ENCODE assay signal across 8 cellular contexts in genomic region chr1:24502168-24503002, GRCh38. TPM values are rescaled to one million over a fixed set of nuclear protein-coding genes. Genes with fewer than 3 reads are reported as not detected.
DNase-seq lines count a peak whose midpoint lies in the region; ATAC-seq and TF ChIP-seq lines count a peak whose summit lies in the region.

TSS of gene RCAN3 (plus strand) at chr1:24502836. CDS start at chr1:24514373, 11,537 bp downstream.

- POLR2A ChIA-PET in PC-3 (lab: Charles Lee; ENCODE audit: unreplicated experiment) = interaction anchor here (0.5 to 1.9 kb wide), 9 partner anchors 13 to 352 kb away, joined by 3 to 15 read pairs (median 5); no protein-coding TSS in a partner anchor

- no peaks in the 10 kb centered on the region for H3K9me3 ChIP-seq in PC-3 (ENCODE audit: low read length)

- peak within 1 kb of the TSS; percentile 98 for H3K4me2 ChIP-seq in PC-3 (ENCODE audit: low read length)

- in situ Hi-C loops in KBM-7 (cut with MboI; ENCODE audit: low pct_unique_long_range_greater_than_20kb, low sequenced_read_pairs) = no loop called here

- no TSS peak for BruUV-seq in PC-3 (replicated peaks; lab: Mats Ljungman, UMichigan)

- TF ChIP-seq POLR2A in erythroblast (IDR thresholded peaks at IDR 0.05; ENCODE audit: low read length) = peak; percentile 31

- H3K27ac ChIP-seq in PC-3 (ENCODE audit: low read length) = peak within 1 kb of the TSS; percentile 77

- H4K20me1 ChIP-seq in PC-3 (ENCODE audit: low read length) = no peaks in the 10 kb centered on the region

- peak; percentile 75 for DNase-seq in SIG-M5 treated with dmso at 0.1 percent for 504 hours (lab: John Stamatoyannopoulos, UW; ENCODE audit: unreplicated experiment)
- DNase-seq in SIG-M5 (lab: John Stamatoyannopoulos, UW) = no peak
- DNase-seq in KBM-7 = peak; percentile 86
- DNase-seq in PC-3 = peak; percentile 93
- peak; percentile 88 for DNase-seq in activated T-cell treated with anti-CD3 and anti-CD28 coated beads, Interleukin-2, amount 50 U/mL, for 1 hour
- peak in 1 of 2 experiments; percentile 88 for DNase-seq in erythroblast (lab: John Stamatoyannopoulos, UW)
- peak; percentile 81 for DNase-seq in mucosa of gallbladder (ENCODE audit: low spot score)
- peak; percentile 53 to 73 for DNase-seq in stimulated activated CD8-positive, alpha-beta memory T cell treated with anti-CD3 and anti-CD28 coated beads, Interleukin-4, amount 100 ng/mL, for 1 hour (ENCODE audit: low read depth in 2 of 2, low spot score in 1 of 2)

- no peaks in the 10 kb centered on the region for H3K27me3 ChIP-seq in PC-3 (ENCODE audit: low read length)

- H3K36me3 ChIP-seq in PC-3 (ENCODE audit: low read depth, low read length) = no peaks in the 10 kb centered on the region

- CTCF ChIA-PET in PC-3 (lab: Charles Lee) = interaction anchor here (0.5 to 0.7 kb wide), 2 partner anchors 24 to 38 kb away, joined by 3 read pairs; no protein-coding TSS in a partner anchor

- H3K4me1 ChIP-seq in PC-3 (ENCODE audit: insufficient read depth, low read length) = peaks cover 23% of the 10 kb centered on the region

- no peak for TF ChIP-seq CTCF in PC-3 (conservative IDR thresholded peaks at IDR 0.05; ENCODE audit: low read depth, low read length)

- peak within 1 kb of the TSS; percentile 81 for H3K9ac ChIP-seq in PC-3 (ENCODE audit: low read length)

- peaks cover 38% of the 10 kb centered on the region for H3K79me2 ChIP-seq in PC-3 (ENCODE audit: low read length)

- no peaks in the 10 kb centered on the region for H3F3A ChIP-seq in PC-3 (ENCODE audit: low read length, unreplicated experiment)

- H3K4me3 ChIP-seq in PC-3 (ENCODE audit: low read length) = peak within 1 kb of the TSS; percentile 89

- H2AFZ ChIP-seq in PC-3 (ENCODE audit: low read length) = peak within 1 kb of the TSS; percentile 96

- intact Hi-C loops in PC-3 (cut with micrococcal nuclease) = loop anchor here (1.0 to 10.0 kb wide), 4 partner anchors 13 to 132 kb away; no protein-coding TSS in a partner anchor

- no peaks in the 10 kb centered on the region for H3K9me2 ChIP-seq in PC-3 (replicated peaks; ENCODE audit: low read length)

- ATAC-seq in PC-3 = peak; percentile 88

RNA-seq across cellular contexts. Expression of gene RCAN3, which starts in this region (rescaled TPM):
- total RNA-seq in PC-3 (2014; rRNA removed) (23.0 and 25.6 TPM in 2 replicates), mucosa of gallbladder (19.1 TPM)
